ENCODE assay signal across 9 cellular contexts in the genomic region with DNA sequence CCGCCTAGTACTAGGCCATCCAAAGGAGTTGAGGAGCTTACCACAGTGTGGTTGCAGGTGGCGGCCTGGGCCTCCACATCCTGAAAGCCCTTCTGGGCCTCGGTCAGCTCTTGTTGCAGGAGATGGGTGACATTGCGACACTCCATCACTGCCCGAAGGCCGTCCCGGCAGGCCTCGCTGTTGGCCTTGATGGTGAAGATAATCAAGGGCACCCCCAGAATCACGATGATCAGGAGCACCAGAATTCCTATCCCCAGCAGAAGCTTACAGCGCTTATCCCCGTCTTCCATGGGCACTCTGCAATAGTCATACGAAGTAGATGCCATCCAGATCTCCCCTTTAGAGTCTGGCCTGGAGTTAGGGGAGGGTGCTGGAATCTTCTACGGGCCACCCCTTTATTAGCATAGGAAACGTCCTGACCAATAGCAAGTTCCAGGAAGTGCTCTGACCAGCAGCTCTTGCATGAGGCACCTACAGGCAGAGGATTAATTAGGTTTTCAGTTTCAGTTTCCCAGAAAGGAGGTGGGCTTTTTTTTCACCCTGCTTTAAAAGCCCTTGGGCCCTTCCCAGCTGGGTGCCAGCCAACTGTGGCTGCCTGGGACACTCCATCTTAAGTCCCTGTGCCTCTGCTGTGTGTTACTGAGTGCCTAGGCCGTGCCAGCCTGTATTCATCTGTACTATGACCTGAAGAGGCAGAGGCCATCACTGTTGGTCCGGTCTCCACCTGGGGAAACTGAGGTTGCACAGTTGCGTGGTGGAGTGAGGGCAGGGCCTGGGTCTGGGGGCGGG. TPM values are rescaled to one million over a fixed set of nuclear protein-coding genes. Genes with fewer than 3 reads are reported as not detected.
DNase-seq lines count a peak whose midpoint lies in the region; ATAC-seq and TF ChIP-seq lines count a peak whose summit lies in the region.
"Had no signal": no experiment of that assay in that cellular context is flagged by ENCODE, and none has a peak within 500 bp of the region (broad histone marks: within the 10 kb centered on the region; RNA-seq: fewer than 3 reads in every experiment).

A gene with protein sequence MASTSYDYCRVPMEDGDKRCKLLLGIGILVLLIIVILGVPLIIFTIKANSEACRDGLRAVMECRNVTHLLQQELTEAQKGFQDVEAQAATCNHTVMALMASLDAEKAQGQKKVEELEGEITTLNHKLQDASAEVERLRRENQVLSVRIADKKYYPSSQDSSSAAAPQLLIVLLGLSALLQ (minus strand): TSS at position 381 of the 789 bp plus-strand sequence. CDS start 55 bp downstream, at position 326.

- ATAC-seq in GM19468 (IDR thresholded peaks at IDR 0.05; ENCODE audit: extremely low read depth, unreplicated experiment) (peak; percentile 50), left lung (peak; percentile 94)

- H3K4me3 ChIP-seq in HL-60 (replicated peaks; ENCODE audit: insufficient read depth, low read length) (peak within 1 kb of the TSS; percentile 69), left lung (peak within 1 kb of the TSS; percentile 21 to 66)

- peaks cover 0 to 52% of the 10 kb centered on the region in 2 donors for H3K4me1 ChIP-seq in left lung

- TF ChIP-seq CTCF in HL-60 (IDR thresholded peaks at IDR 0.05; ENCODE audit: insufficient read depth, low read length) (no peak), left lung (IDR thresholded peaks at IDR 0.05) (no peak)

- no peaks in the 10 kb centered on the region for H3K9me3 ChIP-seq in left lung

- DNase-seq in Caki2 (ENCODE audit: low read depth) (peak; percentile 80), HL-60 (ENCODE audit: low read depth in 1 of 2, low spot score in 1 of 2) (peak; percentile 74 to 82), T-helper 2 cell (peak in 3 of 5 experiments; percentile 38 to 85 (median 69)), cerebellum (ENCODE audit: low spot score) (peak; percentile 20), left lung (peak; percentile 59 to 87), NCI-H69 (lab: John Stamatoyannopoulos, UW) (no peak)
- DNase-seq in stimulated activated naive CD4-positive, alpha-beta T cell treated with Interleukin-2 at 50 U/mL for 16 hours (lab: John Stamatoyannopoulos, UW) = peak; percentile 54

- in situ Hi-C loops in Caki2 (cut with HindIII; ENCODE audit: low pct_unique_long_range_greater_than_20kb, low sequenced_read_pairs) = no loop called here

- H3K27me3 ChIP-seq in HL-60 (ENCODE audit: insufficient read depth, poor library complexity, severe bottlenecking) = no peaks in the 10 kb centered on the region
- H3K27me3 ChIP-seq in left lung = no peaks in the 10 kb centered on the region

- peak within 1 kb of the TSS; percentile 77 for H3K27ac ChIP-seq in HL-60 (replicated peaks)
- peak within 1 kb of the TSS; percentile 86 to 89 for H3K27ac ChIP-seq in left lung
- H3K27ac ChIP-seq: VCaP had no signal

- intact Hi-C loops in left lung (cut with DNase I) = no loop called here

- H3K36me3 ChIP-seq in left lung = peaks cover 0 to 21% of the 10 kb centered on the region in 2 donors

RNA-seq across cellular contexts. Expression of the gene that starts here (rescaled TPM):
- 25.1 and 26.8 TPM in 2 replicates for total RNA-seq in Caki2 (2014; rRNA removed; shearing (Covaris generic); ENCODE audit: low replicate concordance)
- total RNA-seq in cerebellum (2.5 TPM), left lung (100 to 1,000 TPM in 1 of 2 donors, 10 to 100 TPM in 1; 90.2 to 104 TPM)
